28 cellular contexts compared by ENCODE assay signal in the genomic region with DNA sequence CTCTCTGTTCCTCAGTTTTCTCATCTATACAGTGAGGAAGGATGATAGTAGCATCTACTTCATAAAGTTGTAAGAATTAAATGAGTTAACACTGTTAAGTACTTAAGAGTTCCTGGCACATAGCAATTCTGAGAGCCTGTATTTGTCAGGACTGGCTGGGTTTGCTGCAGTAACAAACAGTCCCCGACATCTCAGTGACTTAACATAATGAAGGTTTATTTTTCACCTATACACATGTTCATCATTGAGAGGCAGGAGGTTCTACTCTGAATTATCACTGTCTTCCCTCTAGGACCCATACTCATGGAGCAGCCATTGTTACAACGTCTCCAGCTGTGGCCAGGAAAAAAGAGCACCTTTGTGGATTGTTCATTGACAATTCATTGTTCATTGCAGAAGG.
"Had no signal": no experiment of that assay in that cellular context is flagged by ENCODE, and none has a peak within 500 bp of the region (broad histone marks: within the 10 kb centered on the region; RNA-seq: fewer than 3 reads in every experiment).

No MANE protein-coding gene starts in this region.

- H3K9me3 ChIP-seq: gastrocnemius medialis had no signal

- H3K4me1 ChIP-seq: esophagus muscularis mucosa, gastrocnemius medialis, heart right ventricle had no signal

- ATAC-seq: activated CD8-positive, alpha-beta T cell treated with anti-CD3 and anti-CD28 coated beads for 36 hours; activated T-cell treated with anti-CD3 and anti-CD28 coated beads, Interleukin-2, amount 50 U/mL, for 4 hours; activated T-helper 17 cell treated with anti-CD3 and anti-CD28 coated beads, Interleukin-2, amount 50 U/mL, for 72 hours; effector memory CD8-positive, alpha-beta T cell; foreskin keratinocyte; gastrocnemius medialis; heart right ventricle; T-helper 17 cell; WTC11 had no signal

- FAIRE-seq: astrocyte, bronchial epithelial cell had no signal

- H3K27me3 ChIP-seq: brain microvascular endothelial cell, esophagus muscularis mucosa had no signal

- DNase-seq: activated CD4-positive, alpha-beta T cell treated with anti-CD3 and anti-CD28 coated beads for 48 hours; activated CD4-positive, alpha-beta T cell treated with anti-CD3 and anti-CD28 coated beads, Interleukin-2, amount 50 U/mL, for 1 hour; activated CD4-positive, alpha-beta T cell treated with anti-CD3 and anti-CD28 coated beads, Interleukin-2, amount 50 U/mL, for 48 hours; activated CD8-positive, alpha-beta memory T cell treated with anti-CD3 and anti-CD28 coated beads for 24 hours; activated CD8-positive, alpha-beta T cell treated with anti-CD3 and anti-CD28 coated beads for 36 hours; activated effector memory CD4-positive, alpha-beta T cell treated with Interleukin-2 at 50 U/mL for 16 hours; activated gamma-delta T cell treated with Interleukin-2 at 50 U/mL for 16 hours; activated naive CD4-positive, alpha-beta T cell treated with anti-CD3 and anti-CD28 coated beads, Interleukin-2, amount 50 U/mL, for 16 hours; activated naive CD4-positive, alpha-beta T cell treated with Interleukin-2 at 50 U/mL for 16 hours; activated T-cell treated with anti-CD3 and anti-CD28 coated beads, Interleukin-2, amount 50 U/mL, for 4 hours; amniotic stem cell; brain microvascular endothelial cell; dermis blood vessel endothelial cell; effector CD4-positive, alpha-beta T cell; effector memory CD8-positive, alpha-beta T cell; erythroblast; foreskin keratinocyte; gastrocnemius medialis; heart right ventricle; T-helper 1 cell; T-helper 17 cell; T1000 had no signal

- H3K27ac ChIP-seq: brain microvascular endothelial cell, coronary artery, esophagus muscularis mucosa, foreskin keratinocyte, gastrocnemius medialis, heart right ventricle had no signal

- H3K36me3 ChIP-seq: brain microvascular endothelial cell, esophagus muscularis mucosa, gastrocnemius medialis, heart right ventricle had no signal

- H3K4me3 ChIP-seq: coronary artery, esophagus muscularis mucosa, gastrocnemius medialis, heart right ventricle had no signal
